In genomic region chr3:183447206-183448001, GRCh38 we compare ENCODE assay signal across 8 cellular contexts. TPM values are rescaled to one million over a fixed set of nuclear protein-coding genes. Genes with fewer than 3 reads are reported as not detected.
DNase-seq lines count a peak whose midpoint lies in the region; ATAC-seq and TF ChIP-seq lines count a peak whose summit lies in the region.

No MANE protein-coding gene starts in this region.

- H3K27ac ChIP-seq in rectal smooth muscle tissue (ENCODE audit: low read depth, low read length) (peak overlapping the region; percentile 61), aorta (ENCODE audit: low read depth in 1 of 2, low read length in 2 of 2) (no peak overlapping the region)

- ATAC-seq in HG02840 (IDR thresholded peaks at IDR 0.05; ENCODE audit: low FRiP score, unreplicated experiment): peak; percentile 74
- ATAC-seq in aorta (ENCODE audit: low FRiP score): peak; percentile 88

- H3K4me3 ChIP-seq in GM08714 (ENCODE audit: low read length) (peak overlapping the region; percentile 63), astrocyte of the cerebellum (ENCODE audit: low read depth, low read length) (peak overlapping the region; percentile 94), rectal smooth muscle tissue (ENCODE audit: low read length) (peak overlapping the region; percentile 74), aorta (ENCODE audit: low read length in 2 of 2) (peak overlapping the region; percentile 42 to 60)

- H3K9me3 ChIP-seq in aorta (ENCODE audit: control insufficient read depth, low read length): peaks cover 2% of the 10 kb centered on the region

- in situ Hi-C loops in astrocyte of the cerebellum (cut with HindIII; ENCODE audit: low sequenced_read_pairs): no loop called here

- no peaks in the 10 kb centered on the region for H3K4me1 ChIP-seq in rectal smooth muscle tissue (ENCODE audit: control insufficient read depth, insufficient read depth, low read length)
- H3K4me1 ChIP-seq in aorta (ENCODE audit: control insufficient read depth in 1 of 2, insufficient read depth in 2 of 2, low read length in 2 of 2): no peaks in the 10 kb centered on the region

- intact Hi-C loops in aorta (cut with DNase I): no loop called here

- TF ChIP-seq CTCF in astrocyte of the cerebellum (IDR thresholded peaks at IDR 0.05; ENCODE audit: low read depth, low read length, missing control alignments): no peak

- H3K36me3 ChIP-seq in rectal smooth muscle tissue (ENCODE audit: control insufficient read depth, insufficient read depth, low read length) (no peaks in the 10 kb centered on the region), aorta (ENCODE audit: control insufficient read depth in 1 of 2, insufficient read depth in 2 of 2, low read length in 1 of 2) (no peaks in the 10 kb centered on the region)

- no peaks in the 10 kb centered on the region for H3K27me3 ChIP-seq in rectal smooth muscle tissue (ENCODE audit: control insufficient read depth, insufficient read depth, low read length)
- H3K27me3 ChIP-seq in aorta (ENCODE audit: control insufficient read depth in 1 of 2, insufficient read depth in 2 of 2, low read length in 1 of 2): no peaks in the 10 kb centered on the region

- WGBS in aorta, 2 donors: 0 to 1% methylated on average over 51 to 54 of the region's 54 CpGs

- peak; percentile 94 for DNase-seq in NCI-H1930 (lab: John Stamatoyannopoulos, UW)
- DNase-seq in T-helper 22 cell (ENCODE audit: low read depth): peak; percentile 36
- peak; percentile 47 for DNase-seq in astrocyte of the cerebellum (ENCODE audit: low read depth)
- DNase-seq in hippocampal formation (lab: John Stamatoyannopoulos, UW): peak; percentile 75 to 81
- peak; percentile 91 for DNase-seq in aorta

- peak overlapping the region; percentile 5 for H3K9ac ChIP-seq in rectal smooth muscle tissue (ENCODE audit: low read length)

RNA-seq across cellular contexts. Expression of gene MCF2L2, which starts 19.0 kb away (rescaled TPM):
- 1 to 10 TPM in 1 of 2 donors, under 1 TPM in 1; 0.75 to 1.0 TPM for total RNA-seq in aorta
- polyA plus RNA-seq in aorta: under 1 TPM; 0.13 to 0.33 TPM

Comparison
In these comparisons a context has a peak if more than half of its experiments do, and no peak if none do; other contexts are left out.
1. DNase-seq: peak in every context shown above with its lines; median percentile 94 in NCI-H1930; 91 in aorta; 78 in hippocampal formation; 47 in astrocyte of the cerebellum; 36 in T-helper 22 cell.